ENCODE assay signal across 8 cellular contexts in the genomic region with DNA sequence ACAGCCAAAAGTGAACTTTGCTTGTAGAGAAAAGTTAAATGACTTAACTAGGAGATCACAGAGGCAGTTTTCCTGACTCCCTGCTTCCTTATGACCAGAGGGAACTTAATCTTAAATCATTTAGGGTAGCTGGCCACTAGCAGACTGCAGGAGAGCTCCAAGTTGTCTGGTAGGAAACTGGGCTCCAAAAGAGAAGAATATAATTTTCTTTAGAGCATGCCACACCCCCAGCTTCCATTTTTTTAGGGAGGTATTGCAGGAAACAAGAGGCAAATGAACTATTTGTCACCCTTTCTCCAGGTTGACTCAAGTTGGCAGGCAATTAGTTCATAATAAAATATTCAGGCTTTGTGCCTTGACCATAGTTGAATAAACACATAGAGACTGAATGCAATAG. TPM values are rescaled to one million over a fixed set of nuclear protein-coding genes. Genes with fewer than 3 reads are reported as not detected.
DNase-seq lines count a peak whose midpoint lies in the region; ATAC-seq and TF ChIP-seq lines count a peak whose summit lies in the region.

No MANE protein-coding gene starts in this region.

- no peak for TF ChIP-seq CTCF in mammary epithelial cell (conservative IDR thresholded peaks at IDR 0.05 in 1 of 2, IDR thresholded peaks at IDR 0.05 in 1 of 2; ENCODE audit: extremely low read depth in 1 of 2, insufficient read depth in 1 of 2, low read depth in 1 of 2, low read length in 2 of 2)

- DNase-seq in ACHN: peak; percentile 19
- DNase-seq in mammary epithelial cell: no peak
- no peak for DNase-seq in head of caudate nucleus
- DNase-seq in occipital lobe (lab: John Stamatoyannopoulos, UW): no peak

- H3K36me3 Mint-ChIP-seq in IgD-negative memory B cell: peaks cover 3% of the 10 kb centered on the region

- H3K4me2 ChIP-seq in mammary epithelial cell (ENCODE audit: insufficient read depth, low read depth, low read length): peak overlapping the region; percentile 96

- dilution Hi-C loops in mammary epithelial cell (cut with HindIII; ENCODE audit: low sequenced_read_pairs): no loop called here

- H3K4me3 ChIP-seq in mammary epithelial cell (replicated peaks in 1 of 3; ENCODE audit: insufficient read depth in 1 of 3, low read depth in 2 of 3, low read length in 3 of 3) (peak overlapping the region; percentile 67 to 94 (median 87)), mononuclear cell (ENCODE audit: low read length) (peak overlapping the region; percentile 64)

- H3K9me3 ChIP-seq in mammary epithelial cell (replicated peaks; ENCODE audit: insufficient read depth, low read length): no peaks in the 10 kb centered on the region
- no peaks in the 10 kb centered on the region for H3K9me3 ChIP-seq in mononuclear cell (ENCODE audit: low read depth, low read length)

- H3K27me3 ChIP-seq in mammary epithelial cell (ENCODE audit: insufficient read depth, low read length) (no peaks in the 10 kb centered on the region), mononuclear cell (ENCODE audit: insufficient read depth, low read length) (no peaks in the 10 kb centered on the region)

- H3K4me1 ChIP-seq in mammary epithelial cell (ENCODE audit: insufficient read depth, low read length) (peaks cover 16% of the 10 kb centered on the region), mononuclear cell (ENCODE audit: insufficient read depth, low read length) (peaks cover 28% of the 10 kb centered on the region)

- peak overlapping the region; percentile 98 for H3K9ac ChIP-seq in mammary epithelial cell (ENCODE audit: insufficient read depth, low read length)

- no peaks in the 10 kb centered on the region for H3K9me3 Mint-ChIP-seq in IgD-negative memory B cell

- in situ Hi-C loops in ACHN (cut with HindIII; ENCODE audit: low pct_ligation_motif_present, low pct_unique_long_range_greater_than_20kb, low sequenced_read_pairs) (no loop called here), mammary epithelial cell (cut with MboI; ENCODE audit: low sequenced_read_pairs in 2 of 2) (loop anchor here in 1 of 2 donors (25.0 kb wide), 1 partner anchor 576 kb away; no protein-coding TSS in a partner anchor)

- H3K4me3 Mint-ChIP-seq in IgD-negative memory B cell: peak overlapping the region; percentile 91 to 99 (median 96)

- peaks cover 41 to 55% (median 49%) of the 10 kb centered on the region in 3 donors for H3K4me1 Mint-ChIP-seq in IgD-negative memory B cell

- BruUV-seq in mammary epithelial cell (replicated peaks; lab: Mats Ljungman, UMichigan): no TSS peak

- ATAC-seq in HG03442 (IDR thresholded peaks at IDR 0.05; ENCODE audit: unreplicated experiment) (no peak), HG03521 (IDR thresholded peaks at IDR 0.05; ENCODE audit: unreplicated experiment) (no peak)

- peak overlapping the region; percentile 95 for H3K27ac ChIP-seq in mammary epithelial cell (ENCODE audit: insufficient read depth, low read depth, low read length)

- no peaks in the 10 kb centered on the region for H4K20me1 ChIP-seq in mammary epithelial cell (ENCODE audit: insufficient read depth, low read length)

- intact Hi-C loops in mammary epithelial cell (cut with micrococcal nuclease) (no loop called here), head of caudate nucleus (cut with DNase I) (no loop called here)

- H3K27me3 Mint-ChIP-seq in IgD-negative memory B cell: no peaks in the 10 kb centered on the region

- CTCF ChIA-PET in mammary epithelial cell (lab: Charles Lee; ENCODE audit: low non-redundant PET): no interaction called here

- peaks cover 64% of the 10 kb centered on the region for H3K79me2 ChIP-seq in mammary epithelial cell (ENCODE audit: insufficient read depth, low read length)

- peak overlapping the region; percentile 93 for H2AFZ ChIP-seq in mammary epithelial cell (ENCODE audit: low read depth, low read length)

- peak overlapping the region; percentile 94 to 99 (median 99) for H3K27ac Mint-ChIP-seq in IgD-negative memory B cell

- peaks cover 5% of the 10 kb centered on the region for H3K36me3 ChIP-seq in mammary epithelial cell (ENCODE audit: insufficient read depth, low read length)

RNA-seq across cellular contexts. Expression of a gene that starts 2.6 kb away (rescaled TPM):
- 4.8 TPM for polyA plus RNA-seq in IgD-negative memory B cell
- 10 to 100 TPM; 17.2 to 17.9 TPM for total RNA-seq in mammary epithelial cell
- polyA plus RNA-seq in mammary epithelial cell: 6.5 TPM
- polyA minus RNA-seq in mammary epithelial cell: 8.3 TPM
- 5.2 TPM for total RNA-seq in mononuclear cell
- 25.6 TPM for total RNA-seq in occipital lobe

RNA-seq across cellular contexts. Expression of a gene that starts 2.9 kb away (rescaled TPM):
- polyA plus RNA-seq in IgD-negative memory B cell (1.4 TPM), mammary epithelial cell (6.8 TPM)
- total RNA-seq in mammary epithelial cell (10 to 100 TPM in 1 of 2 donors, 1 to 10 TPM in 1; 1.0 to 11.6 TPM), mononuclear cell (6.2 TPM), occipital lobe (4.5 TPM)
- 2.1 TPM for polyA minus RNA-seq in mammary epithelial cell
